8 cellular contexts compared by ENCODE assay signal in the genomic region with DNA sequence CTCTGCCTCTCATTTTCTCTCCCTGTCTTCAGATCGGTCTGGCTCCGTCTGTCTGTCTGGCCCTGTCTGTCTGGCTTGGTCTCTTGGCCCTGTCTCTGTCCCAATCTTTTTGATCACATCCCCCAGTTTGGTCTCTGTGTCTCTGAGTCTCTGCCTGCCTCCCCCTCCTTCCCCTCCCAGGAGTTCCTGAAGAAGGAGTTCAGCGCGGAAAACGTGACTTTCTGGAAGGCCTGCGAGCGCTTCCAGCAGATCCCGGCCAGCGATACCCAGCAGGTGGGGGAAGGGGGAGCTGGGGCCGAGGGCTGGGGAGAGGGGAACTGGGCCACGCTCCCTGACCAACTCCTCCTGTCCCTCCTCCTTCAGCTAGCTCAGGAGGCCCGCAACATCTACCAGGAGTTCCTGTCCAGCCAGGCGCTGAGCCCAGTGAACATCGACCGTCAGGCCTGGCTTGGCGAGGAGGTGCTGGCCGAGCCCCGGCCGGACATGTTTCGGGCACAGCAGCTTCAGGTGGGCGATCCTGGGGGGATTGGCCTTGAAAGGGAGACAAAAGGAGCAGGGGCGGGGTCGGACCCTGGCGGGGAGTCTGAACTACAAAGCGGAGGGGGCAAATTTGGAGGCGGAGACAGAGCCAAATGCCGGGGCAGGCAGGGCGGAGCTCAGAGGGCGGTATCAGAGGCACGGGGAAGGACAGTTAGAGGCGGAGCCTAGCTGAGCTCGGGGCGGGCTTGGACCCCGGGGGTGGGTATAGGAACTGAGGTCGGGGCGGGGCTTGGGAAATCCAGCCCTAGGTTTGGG. TPM values are rescaled to one million over a fixed set of nuclear protein-coding genes. Genes with fewer than 3 reads are reported as not detected.
DNase-seq lines count a peak whose midpoint lies in the region; ATAC-seq lines count a peak whose summit lies in the region.

No MANE protein-coding gene starts in this region.

- H3K4me3 Mint-ChIP-seq in activated T-helper 1 cell treated with anti-CD3 and anti-CD28 coated beads, Interleukin-12 subunit alpha, Interleukin-12 subunit beta, Interleukin-2, Interleukin-4 antibody, amounts not matched to agents 30 ng/mL and 10 ng/mL and 1 ng/mL, durations not matched to agents 14 hours and 24 hours and 36 hours = no peak overlapping the region

- peaks cover 25% of the 10 kb centered on the region for H3K36me3 Mint-ChIP-seq in activated T-helper 1 cell treated with anti-CD3 and anti-CD28 coated beads, Interleukin-12 subunit alpha, Interleukin-12 subunit beta, Interleukin-2, Interleukin-4 antibody, amounts not matched to agents 30 ng/mL and 10 ng/mL and 1 ng/mL, durations not matched to agents 14 hours and 24 hours and 36 hours (ENCODE audit: low read depth)

- H3K27ac Mint-ChIP-seq in activated T-helper 1 cell treated with anti-CD3 and anti-CD28 coated beads, Interleukin-12 subunit alpha, Interleukin-12 subunit beta, Interleukin-2, Interleukin-4 antibody, amounts not matched to agents 30 ng/mL and 10 ng/mL and 1 ng/mL, durations not matched to agents 14 hours and 24 hours and 36 hours = no peak overlapping the region

- no peak for ATAC-seq in GM18520 (IDR thresholded peaks at IDR 0.05; ENCODE audit: unreplicated experiment)
- no peak for ATAC-seq in HG03432 (IDR thresholded peaks at IDR 0.05; ENCODE audit: unreplicated experiment)

- peaks cover 2% of the 10 kb centered on the region for H3K27me3 Mint-ChIP-seq in activated T-helper 1 cell treated with anti-CD3 and anti-CD28 coated beads, Interleukin-12 subunit alpha, Interleukin-12 subunit beta, Interleukin-2, Interleukin-4 antibody, amounts not matched to agents 30 ng/mL and 10 ng/mL and 1 ng/mL, durations not matched to agents 14 hours and 24 hours and 36 hours (ENCODE audit: insufficient read depth)

- H3K4me3 ChIP-seq in HUES48 (ENCODE audit: low read depth, low read length) = peak overlapping the region; percentile 75
- peak overlapping the region; percentile 12 to 37 (median 24) for H3K4me3 ChIP-seq in skin epidermis

- no peaks in the 10 kb centered on the region for H3K9me3 ChIP-seq in HUES48 (ENCODE audit: control insufficient read depth, insufficient read depth, low read length)

- DNase-seq in T47D (ENCODE audit: low read depth in 1 of 2, low spot score in 1 of 2) (peak; percentile 91 to 92), iPS-NIHi7 (ENCODE audit: extremely low spot score) (peak; percentile 96), NCI-H1436 treated with DMSO at 0.1 percent for 48 hours (lab: John Stamatoyannopoulos, UW) (no peak)
- DNase-seq in activated T-helper 1 cell treated with anti-CD3 and anti-CD28 coated beads, Interleukin-12 subunit alpha, Interleukin-12 subunit beta, Interleukin-2, Interleukin-4 antibody, amounts not matched to agents 30 ng/mL and 10 ng/mL and 1 ng/mL, durations not matched to agents 14 hours and 24 hours and 36 hours (ENCODE audit: low spot score) = no peak

- no peaks in the 10 kb centered on the region for H3K36me3 ChIP-seq in HUES48 (ENCODE audit: control insufficient read depth, insufficient read depth, low read length)

- in situ Hi-C loops in T47D (cut with HindIII; ENCODE audit: low pct_unique_long_range_greater_than_20kb, low sequenced_read_pairs) = no loop called here

- H3K9me3 Mint-ChIP-seq in activated T-helper 1 cell treated with anti-CD3 and anti-CD28 coated beads, Interleukin-12 subunit alpha, Interleukin-12 subunit beta, Interleukin-2, Interleukin-4 antibody, amounts not matched to agents 30 ng/mL and 10 ng/mL and 1 ng/mL, durations not matched to agents 14 hours and 24 hours and 36 hours = no peaks in the 10 kb centered on the region

- intact Hi-C loops in activated T-helper 1 cell treated with anti-CD3 and anti-CD28 coated beads, Interleukin-12 subunit alpha, Interleukin-12 subunit beta, Interleukin-2, Interleukin-4 antibody, amounts not matched to agents 30 ng/mL and 10 ng/mL and 1 ng/mL, durations not matched to agents 14 hours and 24 hours and 36 hours (cut with micrococcal nuclease) = no loop called here

- peaks cover 61% of the 10 kb centered on the region for H3K4me1 Mint-ChIP-seq in activated T-helper 1 cell treated with anti-CD3 and anti-CD28 coated beads, Interleukin-12 subunit alpha, Interleukin-12 subunit beta, Interleukin-2, Interleukin-4 antibody, amounts not matched to agents 30 ng/mL and 10 ng/mL and 1 ng/mL, durations not matched to agents 14 hours and 24 hours and 36 hours (ENCODE audit: low read depth)

- H3K27ac ChIP-seq in HUES48 (ENCODE audit: low read depth, low read length) = peak overlapping the region; percentile 89
- peak overlapping the region in 17 of 21 experiments; percentile 28 to 86 (median 70) for H3K27ac ChIP-seq in skin epidermis

- peak overlapping the region; percentile 71 for H3K9ac ChIP-seq in HUES48 (ENCODE audit: low read depth, low read length)

- peaks cover 17% of the 10 kb centered on the region for H3K27me3 ChIP-seq in HUES48 (ENCODE audit: control insufficient read depth, insufficient read depth, low read length)

- H3K4me1 ChIP-seq in HUES48 (ENCODE audit: control insufficient read depth, insufficient read depth, low read length) = peaks cover 27% of the 10 kb centered on the region

RNA-seq across cellular contexts. Expression of a gene that starts 9.0 kb away (rescaled TPM):
- 37.8 and 41.3 TPM in 2 replicates for total RNA-seq in activated T-helper 1 cell treated with anti-CD3 and anti-CD28 coated beads, Interleukin-12 subunit alpha, Interleukin-12 subunit beta, Interleukin-2, Interleukin-4 antibody, amounts not matched to agents 30 ng/mL and 10 ng/mL and 1 ng/mL, durations not matched to agents 14 hours and 24 hours and 36 hours

RNA-seq across cellular contexts. Expression of a gene that starts 15.3 kb away (rescaled TPM):
- 108 and 118 TPM in 2 replicates for total RNA-seq in activated T-helper 1 cell treated with anti-CD3 and anti-CD28 coated beads, Interleukin-12 subunit alpha, Interleukin-12 subunit beta, Interleukin-2, Interleukin-4 antibody, amounts not matched to agents 30 ng/mL and 10 ng/mL and 1 ng/mL, durations not matched to agents 14 hours and 24 hours and 36 hours

RNA-seq across cellular contexts. Expression of a gene that starts 17.5 kb away (rescaled TPM):
- total RNA-seq in activated T-helper 1 cell treated with anti-CD3 and anti-CD28 coated beads, Interleukin-12 subunit alpha, Interleukin-12 subunit beta, Interleukin-2, Interleukin-4 antibody, amounts not matched to agents 30 ng/mL and 10 ng/mL and 1 ng/mL, durations not matched to agents 14 hours and 24 hours and 36 hours = 0.26 TPM in 1 of 2 replicates, not detected in the other

RNA-seq across cellular contexts. Expression of a gene that starts 33.7 kb away (rescaled TPM):
- not detected in 2 replicates for total RNA-seq in activated T-helper 1 cell treated with anti-CD3 and anti-CD28 coated beads, Interleukin-12 subunit alpha, Interleukin-12 subunit beta, Interleukin-2, Interleukin-4 antibody, amounts not matched to agents 30 ng/mL and 10 ng/mL and 1 ng/mL, durations not matched to agents 14 hours and 24 hours and 36 hours

RNA-seq across cellular contexts. Expression of a gene that starts 42.6 kb away (rescaled TPM):
- total RNA-seq in activated T-helper 1 cell treated with anti-CD3 and anti-CD28 coated beads, Interleukin-12 subunit alpha, Interleukin-12 subunit beta, Interleukin-2, Interleukin-4 antibody, amounts not matched to agents 30 ng/mL and 10 ng/mL and 1 ng/mL, durations not matched to agents 14 hours and 24 hours and 36 hours = 1.3 and 2.2 TPM in 2 replicates

Comparison
In these comparisons a context has a peak if more than half of its experiments do, and no peak if none do; other contexts are left out.
1. DNase-seq: peak in T47D (2 of 2) and iPS-NIHi7 (single experiment); none in activated T-helper 1 cell treated with anti-CD3 and anti-CD28 coated beads, Interleukin-12 subunit alpha, Interleukin-12 subunit beta, Interleukin-2, Interleukin-4 antibody, amounts not matched to agents 30 ng/mL and 10 ng/mL and 1 ng/mL, durations not matched to agents 14 hours and 24 hours and 36 hours (single experiment) and NCI-H1436 treated with DMSO at 0.1 percent for 48 hours (single experiment).